In the genomic region with DNA sequence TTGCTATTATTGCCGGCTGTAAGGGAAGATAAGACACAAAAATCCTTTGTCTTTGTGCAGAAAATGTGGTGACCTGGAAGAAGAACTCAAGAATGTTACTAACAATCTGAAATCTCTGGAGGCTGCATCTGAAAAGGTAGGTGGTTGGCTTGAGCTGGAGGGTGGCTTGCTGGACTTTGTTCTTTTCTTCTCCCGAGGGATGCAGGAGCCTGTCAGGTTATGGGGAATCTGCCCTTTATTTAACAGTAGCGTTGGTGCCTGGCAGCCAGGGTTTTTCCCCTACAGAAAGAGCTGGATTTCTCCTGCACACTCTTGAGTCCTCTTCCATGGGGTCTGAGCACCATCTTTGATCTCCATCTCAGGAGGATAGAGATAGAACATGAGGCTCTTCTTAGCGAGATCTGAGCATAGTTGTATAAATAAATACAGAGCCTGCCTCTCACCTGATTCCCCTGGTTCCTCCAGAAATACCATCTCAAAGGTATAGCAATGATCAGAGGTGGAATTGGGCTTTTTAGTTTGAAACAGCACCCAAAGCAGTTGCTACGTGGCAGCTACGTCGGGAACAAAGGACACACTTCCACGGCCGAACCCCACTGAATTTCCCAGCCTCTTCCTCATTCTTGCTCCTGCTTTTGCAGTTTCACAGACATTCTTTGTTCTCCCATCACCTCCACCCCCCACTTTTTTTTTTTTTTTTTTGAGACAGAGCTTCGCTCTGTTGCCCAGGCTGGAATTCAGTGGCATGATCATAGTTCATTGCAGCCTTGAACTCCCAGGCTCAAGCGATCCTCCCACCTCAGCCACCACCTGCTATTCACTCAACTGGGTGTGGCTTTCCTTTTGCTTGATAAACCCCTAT, we compare ENCODE assay signal across 14 cellular contexts. TPM values are rescaled to one million over a fixed set of nuclear protein-coding genes. Genes with fewer than 3 reads are reported as not detected.
DNase-seq lines count a peak whose midpoint lies in the region; ATAC-seq, FAIRE-seq and TF ChIP-seq lines count a peak whose summit lies in the region.
"Had no signal": no experiment of that assay in that cellular context is flagged by ENCODE, and none has a peak within 500 bp of the region (broad histone marks: within the 10 kb centered on the region; RNA-seq: fewer than 3 reads in every experiment).

No MANE protein-coding gene starts in this region.

- H3K4me2 ChIP-seq in A549: peak overlapping the region; percentile 77

- H3K36me3 Mint-ChIP-seq in HFFc6 (ENCODE audit: low read depth) (peaks cover 69% of the 10 kb centered on the region), endothelial cell (ENCODE audit: low read depth, unreplicated experiment) (peaks cover 62% of the 10 kb centered on the region), nephron progenitor cell (ENCODE audit: low read depth) (peaks cover 84% of the 10 kb centered on the region)

- H3K9ac ChIP-seq in kidney (ENCODE audit: low read length in 2 of 2): no peak overlapping the region

- no peak for TF ChIP-seq POLR2A in A549 (IDR thresholded peaks at IDR 0.05; ENCODE audit: low read length)

- H3K27ac ChIP-seq in A549 (peak overlapping the region; percentile 87 to 89), kidney (ENCODE audit: low read depth in 2 of 2, low read length in 2 of 2) (no peak overlapping the region)

- H3K4me3 ChIP-seq in A549 (peak overlapping the region; percentile 24; the same call in 1 of the 3 replicates), kidney (ENCODE audit: low read length in 2 of 2) (no peak overlapping the region)

- H3K4me3 Mint-ChIP-seq in HFFc6: peak overlapping the region; percentile 51; the same call in 1 of the 2 replicates
- peak overlapping the region; percentile 71 for H3K4me3 Mint-ChIP-seq in endothelial cell (ENCODE audit: unreplicated experiment)
- no peak overlapping the region for H3K4me3 Mint-ChIP-seq in nephron progenitor cell

- CTCF ChIA-PET in A549 (lab: Yijun Ruan, JAX): interaction anchor here (1.4 kb wide), 1 partner anchor 22 kb away, joined by 4 read pairs; no protein-coding TSS in a partner anchor

- H3K9me3 Mint-ChIP-seq in HFFc6: peaks cover 10% of the 10 kb centered on the region
- no peaks in the 10 kb centered on the region for H3K9me3 Mint-ChIP-seq in endothelial cell (ENCODE audit: unreplicated experiment)
- no peaks in the 10 kb centered on the region for H3K9me3 Mint-ChIP-seq in nephron progenitor cell

- POLR2A ChIA-PET in A549 (lab: Yijun Ruan, JAX): interaction anchor here (2.0 kb wide), 1 partner anchor 13 kb away, joined by 6 read pairs; the partner anchor contains the start of gene TPM4

- DNase-seq in A549 (ENCODE audit: low read depth in 1 of 2, low spot score in 1 of 2) (peak in 1 of 2 experiments; percentile 67), HFFc6 (no peak), endothelial cell (ENCODE audit: low spot score) (no peak), nephron progenitor cell (no peak), NCI-H526 treated with DMSO at 0.1 percent for 48 hours (lab: John Stamatoyannopoulos, UW) (no peak), kidney (no peak)
- DNase-seq: activated gamma-delta T cell; dermis blood vessel endothelial cell; NCI-H146; stimulated activated CD4-positive, alpha-beta T cell treated with anti-CD3 and anti-CD28 coated beads, Interleukin-4, amount 100 ng/mL, for 1 hour; trophoblast cell had no signal

- FAIRE-seq in A549 (lab: Jason Lieb, UNC): no peak
- no peak for FAIRE-seq in kidney (lab: Jason Lieb, UNC)
- FAIRE-seq: GM19239 had no signal

- H3K27me3 Mint-ChIP-seq in HFFc6 (ENCODE audit: insufficient read depth) (peaks cover 39% of the 10 kb centered on the region), endothelial cell (ENCODE audit: unreplicated experiment) (peaks cover 23% of the 10 kb centered on the region), nephron progenitor cell (ENCODE audit: low read depth, poor library complexity) (peaks cover 7% of the 10 kb centered on the region)

- no peak for TF ChIP-seq EP300 in A549 (IDR thresholded peaks at IDR 0.05)

- 32% methylated on average over 11 of the region's 11 CpGs for WGBS in A549 (ENCODE audit: missing lambda C conversion rate)

- TF ChIP-seq RAD21 in A549 (conservative IDR thresholded peaks at IDR 0.05 in 1 of 2, IDR thresholded peaks at IDR 0.05 in 1 of 2): no peak

- peak overlapping the region; percentile 72 for H3K27ac Mint-ChIP-seq in HFFc6
- H3K27ac Mint-ChIP-seq in endothelial cell (ENCODE audit: unreplicated experiment): peak overlapping the region; percentile 67
- H3K27ac Mint-ChIP-seq in nephron progenitor cell: peak overlapping the region; percentile 94

- H3K4me1 Mint-ChIP-seq in HFFc6 (ENCODE audit: low read depth) (peaks cover 60% of the 10 kb centered on the region), endothelial cell (ENCODE audit: unreplicated experiment) (peaks cover 16% of the 10 kb centered on the region), nephron progenitor cell (peaks cover 38% of the 10 kb centered on the region)

- H3K36me3 ChIP-seq in kidney (ENCODE audit: control insufficient read depth in 1 of 2, insufficient read depth in 2 of 2, low read length in 2 of 2): peaks cover 21 to 25% of the 10 kb centered on the region in 2 donors

- intact Hi-C loops in kidney (cut with DNase I): no loop called here

- peak in 1 of 2 experiments; percentile 1; a peak in 2 of 6 replicates for ATAC-seq in A549
- no peak for ATAC-seq in HG03196 (IDR thresholded peaks at IDR 0.05; ENCODE audit: unreplicated experiment)
- no peak for ATAC-seq in GM21447 (IDR thresholded peaks at IDR 0.05; ENCODE audit: unreplicated experiment)

- TF ChIP-seq CTCF in A549 (IDR thresholded peaks at IDR 0.05) (no peak), HFFc6 (IDR thresholded peaks at IDR 0.05) (no peak; the same call in none of the 2 replicates), endothelial cell (IDR thresholded peaks at IDR 0.05; ENCODE audit: unreplicated experiment) (no peak), nephron progenitor cell (IDR thresholded peaks at IDR 0.05) (no peak), kidney (IDR thresholded peaks at IDR 0.05; ENCODE audit: borderline replicate concordance, extremely low read depth, insufficient read depth) (no peak)

- H3K4me1 ChIP-seq in A549 (peaks cover 100% of the 10 kb centered on the region), kidney (ENCODE audit: control insufficient read depth in 1 of 2, insufficient read depth in 1 of 2, low read depth in 1 of 2, low read length in 2 of 2) (peaks cover 0 to 10% of the 10 kb centered on the region in 2 donors)

- no peaks in the 10 kb centered on the region for H3K9me3 ChIP-seq in A549
- H3K9me3 ChIP-seq in kidney (ENCODE audit: control insufficient read depth in 1 of 2, low read length in 2 of 2): no peaks in the 10 kb centered on the region

TF ChIP-seq in A549, 52 proteins besides CTCF, POLR2A, EP300 and RAD21:
- no peak for TF ChIP-seq TP53 (CRISPR knock-in tag; IDR thresholded peaks at IDR 0.05)
- 0 out of 2 replicates have a peak, but pooled peaks have one; percentile 38 for TF ChIP-seq ZSCAN20 (CRISPR knock-in tag; IDR thresholded peaks at IDR 0.05)
- TF ChIP-seq RARB (CRISPR knock-in tag; IDR thresholded peaks at IDR 0.05): peak; percentile 55; the same call in 1 of the 2 replicates
TF ChIP-seq in A549: peak in this region for 2.

RNA-seq across cellular contexts. Expression of gene TPM4, which starts 12.9 kb away (rescaled TPM):
- 474 and 777 TPM in 2 replicates for polyA plus RNA-seq in A549 (2011; rRNA removed)
- 359 and 388 TPM in 2 replicates for polyA plus RNA-seq in A549 (2012; cell fraction: cytosol; rRNA removed)
- 163 and 197 TPM in 2 replicates for polyA plus RNA-seq in A549 (2012; cell fraction: nucleus; rRNA removed)
- polyA plus RNA-seq in A549 (2017; fragmentation: RNase III; extraction: RNeasy Plus Mini Kit Qiagen cat#74134 plus additional on column Dnase treatment): 610 to 921 TPM (median 860 TPM) in 3 replicates
- 186 and 201 TPM in 2 replicates for polyA minus RNA-seq in A549 (2011; rRNA and poly(A)+ RNA removed)
- total RNA-seq in HFFc6 (2021; fragmentation: NEBNext Ultra II Directional; extraction: Animal tissue kit (Norgen Biotek cat#: 25700)): 1,000 to 10,000 TPM in 4 of 6 experiments, 100 to 1,000 TPM in 2; 973 to 1,332 (median 1,247) TPM
- total RNA-seq in endothelial cell (ENCODE audit: unreplicated experiment): 644 TPM
- 273 TPM for total RNA-seq in kidney
- polyA plus RNA-seq in kidney (ENCODE audit: insufficient read depth, low read depth, low replicate concordance): 132 TPM

RNA-seq across cellular contexts. Expression of gene RAB8A, which starts 22.5 kb away (rescaled TPM):
- polyA plus RNA-seq in A549 (2011; rRNA removed): 69.4 and 91.4 TPM in 2 replicates
- 55.9 and 57.1 TPM in 2 replicates for polyA plus RNA-seq in A549 (2012; cell fraction: cytosol; rRNA removed)
- polyA plus RNA-seq in A549 (2012; cell fraction: nucleus; rRNA removed): 32.6 and 35.2 TPM in 2 replicates
- polyA plus RNA-seq in A549 (2017; fragmentation: RNase III; extraction: RNeasy Plus Mini Kit Qiagen cat#74134 plus additional on column Dnase treatment): 89.2 to 101 TPM (median 90.1 TPM) in 3 replicates
- 99.1 and 130 TPM in 2 replicates for polyA minus RNA-seq in A549 (2011; rRNA and poly(A)+ RNA removed)
- total RNA-seq in HFFc6 (2021; fragmentation: NEBNext Ultra II Directional; extraction: Animal tissue kit (Norgen Biotek cat#: 25700)): 100 to 1,000 TPM in 3 of 6 experiments, 10 to 100 TPM in 3; 93.5 to 103 (median 100) TPM
- total RNA-seq in endothelial cell (ENCODE audit: unreplicated experiment): 60.6 TPM
- total RNA-seq in kidney: 75.6 TPM
- 38.5 TPM for polyA plus RNA-seq in kidney (ENCODE audit: insufficient read depth, low read depth, low replicate concordance)

RNA-seq across cellular contexts. Expression of gene HSH2D, which starts 54.3 kb away (rescaled TPM):
- 0.05 and 0.16 TPM in 2 replicates for polyA plus RNA-seq in A549 (2011; rRNA removed)
- not detected in 2 replicates for polyA plus RNA-seq in A549 (2012; cell fraction: cytosol; rRNA removed)
- not detected in 2 replicates for polyA plus RNA-seq in A549 (2012; cell fraction: nucleus; rRNA removed)
- not detected in 3 replicates for polyA plus RNA-seq in A549 (2017; fragmentation: RNase III; extraction: RNeasy Plus Mini Kit Qiagen cat#74134 plus additional on column Dnase treatment)
- not detected in 2 replicates for polyA minus RNA-seq in A549 (2011; rRNA and poly(A)+ RNA removed)
- total RNA-seq in HFFc6 (2021; fragmentation: NEBNext Ultra II Directional; extraction: Animal tissue kit (Norgen Biotek cat#: 25700)): not detected
- total RNA-seq in endothelial cell (ENCODE audit: unreplicated experiment): not detected
- total RNA-seq in kidney: 7.7 TPM
- 0.41 TPM for polyA plus RNA-seq in kidney (ENCODE audit: insufficient read depth, low read depth, low replicate concordance)
- total RNA-seq: dermis blood vessel endothelial cell had no signal

Comparison
In these comparisons a context has a peak if more than half of its experiments do, and no peak if none do; other contexts are left out.
1. H3K27ac ChIP-seq: peak in A549 (2 of 2); none in kidney (0 of 2).
2. Peak in every context shown above with its lines, with median percentiles within 50 percentile points of each other: H3K27ac Mint-ChIP-seq.